1 cellular context compared by ENCODE assay signal in the genomic region with DNA sequence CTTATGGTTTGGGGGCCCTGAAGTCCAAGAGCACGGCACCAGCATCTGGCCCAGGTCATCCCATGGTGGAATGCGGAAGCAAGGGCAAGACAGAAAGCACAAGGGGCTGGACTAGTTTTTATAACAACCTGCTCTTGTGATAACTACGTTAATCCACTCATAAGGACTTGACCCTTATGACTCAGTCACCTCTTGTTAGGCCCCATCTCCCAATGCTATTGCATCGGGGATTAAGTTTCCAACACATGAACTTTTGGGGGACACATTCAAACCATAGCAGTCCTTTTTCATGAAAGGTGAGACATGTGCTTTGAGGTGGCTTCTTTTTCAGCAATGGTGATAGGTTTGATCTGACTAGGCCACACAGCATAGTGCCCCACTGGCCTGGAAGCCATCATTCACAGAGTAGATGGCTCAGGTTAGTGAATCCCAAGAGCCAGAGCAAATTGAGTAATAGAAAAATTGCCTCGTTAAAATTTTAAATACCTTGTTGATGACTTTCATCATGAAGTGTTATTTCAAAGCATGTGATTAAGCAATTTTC.
TF ChIP-seq lines count a peak whose summit lies in the region.

No MANE protein-coding gene starts in this region.

TF ChIP-seq in IMR-90, 13 proteins besides CTCF, POLR2A, EP300 and RAD21 (continued from another document):
- TF ChIP-seq, protein P1, sequence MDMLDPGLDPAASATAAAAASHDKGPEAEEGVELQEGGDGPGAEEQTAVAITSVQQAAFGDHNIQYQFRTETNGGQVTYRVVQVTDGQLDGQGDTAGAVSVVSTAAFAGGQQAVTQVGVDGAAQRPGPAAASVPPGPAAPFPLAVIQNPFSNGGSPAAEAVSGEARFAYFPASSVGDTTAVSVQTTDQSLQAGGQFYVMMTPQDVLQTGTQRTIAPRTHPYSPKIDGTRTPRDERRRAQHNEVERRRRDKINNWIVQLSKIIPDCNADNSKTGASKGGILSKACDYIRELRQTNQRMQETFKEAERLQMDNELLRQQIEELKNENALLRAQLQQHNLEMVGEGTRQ (IDR thresholded peaks at IDR 0.05; ENCODE audit: low read depth, low read length): no peak
- TF ChIP-seq FOS (IDR thresholded peaks at IDR 0.05; ENCODE audit: low read depth, low read length) (no peak), MAZ (IDR thresholded peaks at IDR 0.05; ENCODE audit: borderline replicate concordance, low read depth, low read length) (no peak)
